In genomic region chr7:2710901-2711551, GRCh38 we compare ENCODE assay signal across 10 cellular contexts. TPM values are rescaled to one million over a fixed set of nuclear protein-coding genes. Genes with fewer than 3 reads are reported as not detected.
DNase-seq lines count a peak whose midpoint lies in the region; ATAC-seq and TF ChIP-seq lines count a peak whose summit lies in the region.
"Had no signal": no experiment of that assay in that cellular context is flagged by ENCODE, and none has a peak within 500 bp of the region (broad histone marks: within the 10 kb centered on the region; RNA-seq: fewer than 3 reads in every experiment).

No MANE protein-coding gene starts in this region.

- TF ChIP-seq CTCF in neural crest cell (conservative IDR thresholded peaks at IDR 0.05) = no peak
- no peak for TF ChIP-seq CTCF in PC-3 (conservative IDR thresholded peaks at IDR 0.05; ENCODE audit: low read depth, low read length)

- no peaks in the 10 kb centered on the region for H3K27me3 ChIP-seq in PC-3 (ENCODE audit: low read length)

- no peaks in the 10 kb centered on the region for H3K79me2 ChIP-seq in PC-3 (ENCODE audit: low read length)

- H4K20me1 ChIP-seq in PC-3 (ENCODE audit: low read length) = no peaks in the 10 kb centered on the region

- peak overlapping the region; percentile 69 for H3K4me3 Mint-ChIP-seq in T-helper 1 cell treated with Interleukin-12 subunit alpha and Interleukin-12 subunit beta and Interleukin-4 antibody, amounts not matched to agents 30 μg/mL and 1 μg/mL, for 36 hours
- H3K4me3 Mint-ChIP-seq in neural crest cell = no peak overlapping the region

- intact Hi-C loops in PC-3 (cut with micrococcal nuclease) = no loop called here

- H3K27ac Mint-ChIP-seq in T-helper 1 cell treated with Interleukin-12 subunit alpha and Interleukin-12 subunit beta and Interleukin-4 antibody, amounts not matched to agents 30 μg/mL and 1 μg/mL, for 36 hours = peak overlapping the region; percentile 86
- peak overlapping the region; percentile 35 for H3K27ac Mint-ChIP-seq in neural crest cell (ENCODE audit: unreplicated experiment)

- H3K9me2 ChIP-seq in PC-3 (replicated peaks; ENCODE audit: low read length) = no peaks in the 10 kb centered on the region

- no TSS peak for BruUV-seq in PC-3 (replicated peaks; lab: Mats Ljungman, UMichigan)

- no peaks in the 10 kb centered on the region for H3F3A ChIP-seq in PC-3 (ENCODE audit: low read length, unreplicated experiment)

- no peak overlapping the region for H3K4me3 ChIP-seq in PC-3 (ENCODE audit: low read length)

- no peaks in the 10 kb centered on the region for H3K9me3 Mint-ChIP-seq in T-helper 1 cell treated with Interleukin-12 subunit alpha and Interleukin-12 subunit beta and Interleukin-4 antibody, amounts not matched to agents 30 μg/mL and 1 μg/mL, for 36 hours
- no peaks in the 10 kb centered on the region for H3K9me3 Mint-ChIP-seq in neural crest cell

- H3K36me3 Mint-ChIP-seq in T-helper 1 cell treated with Interleukin-12 subunit alpha and Interleukin-12 subunit beta and Interleukin-4 antibody, amounts not matched to agents 30 μg/mL and 1 μg/mL, for 36 hours (ENCODE audit: low read depth) = peaks cover 4% of the 10 kb centered on the region
- H3K36me3 Mint-ChIP-seq in neural crest cell (ENCODE audit: low read depth) = peaks cover 14% of the 10 kb centered on the region

- POLR2A ChIA-PET in PC-3 (lab: Charles Lee; ENCODE audit: unreplicated experiment) = no interaction called here

- H3K4me1 ChIP-seq in PC-3 (ENCODE audit: insufficient read depth, low read length) = no peaks in the 10 kb centered on the region

- ATAC-seq in HG02678 (IDR thresholded peaks at IDR 0.05; ENCODE audit: unreplicated experiment) (peak; percentile 33), PC-3 (no peak)
- ATAC-seq: left ventricle myocardium superior had no signal

- H3K27me3 Mint-ChIP-seq in T-helper 1 cell treated with Interleukin-12 subunit alpha and Interleukin-12 subunit beta and Interleukin-4 antibody, amounts not matched to agents 30 μg/mL and 1 μg/mL, for 36 hours (ENCODE audit: low read depth) = peaks cover 3% of the 10 kb centered on the region
- no peaks in the 10 kb centered on the region for H3K27me3 Mint-ChIP-seq in neural crest cell (ENCODE audit: low read depth)

- no peak overlapping the region for H2AFZ ChIP-seq in PC-3 (ENCODE audit: low read length)

- H3K9ac ChIP-seq in PC-3 (ENCODE audit: low read length) = no peak overlapping the region

- no peak overlapping the region for H3K4me2 ChIP-seq in PC-3 (ENCODE audit: low read length)

- peaks cover 40% of the 10 kb centered on the region for H3K4me1 Mint-ChIP-seq in T-helper 1 cell treated with Interleukin-12 subunit alpha and Interleukin-12 subunit beta and Interleukin-4 antibody, amounts not matched to agents 30 μg/mL and 1 μg/mL, for 36 hours (ENCODE audit: low read depth)
- peaks cover 43% of the 10 kb centered on the region for H3K4me1 Mint-ChIP-seq in neural crest cell

- H3K36me3 ChIP-seq in PC-3 (ENCODE audit: low read depth, low read length) = no peaks in the 10 kb centered on the region

- DNase-seq in activated CD4-positive, CD25-positive, alpha-beta regulatory T cell treated with anti-CD3 and anti-CD28 coated beads, Interleukin-2, amount 50 U/mL, for 16 hours (ENCODE audit: low read depth, low spot score) = peak; percentile 26
- no peak for DNase-seq in activated CD4-positive, CD25-positive, alpha-beta regulatory T cell (lab: John Stamatoyannopoulos, UW)
- no peak for DNase-seq in neural crest cell (ENCODE audit: low read depth, low spot score)
- DNase-seq in PC-3 = no peak
- no peak for DNase-seq in NCI-H2171 (lab: John Stamatoyannopoulos, UW)
- no peak for DNase-seq in CD1c-positive myeloid dendritic cell (ENCODE audit: extremely low spot score)
- DNase-seq: cerebellar nuclear complex, left ventricle myocardium superior had no signal

- no peak overlapping the region for H3K27ac ChIP-seq in PC-3 (ENCODE audit: low read length)

- CTCF ChIA-PET in PC-3 (lab: Charles Lee) = interaction anchor here (1.0 to 1.5 kb wide), 2 partner anchors 8 to 40 kb away, joined by 4 to 7 read pairs; no protein-coding TSS in a partner anchor

- no peaks in the 10 kb centered on the region for H3K9me3 ChIP-seq in PC-3 (ENCODE audit: low read length)

RNA-seq across cellular contexts. Expression of gene AMZ1, which starts 23.0 kb away (rescaled TPM):
- total RNA-seq in neural crest cell = not detected in 2 replicates
- 0.75 TPM in 1 of 2 replicates, not detected in the other for total RNA-seq in PC-3 (2014; rRNA removed)
